8 cellular contexts compared by ENCODE assay signal in the genomic region with DNA sequence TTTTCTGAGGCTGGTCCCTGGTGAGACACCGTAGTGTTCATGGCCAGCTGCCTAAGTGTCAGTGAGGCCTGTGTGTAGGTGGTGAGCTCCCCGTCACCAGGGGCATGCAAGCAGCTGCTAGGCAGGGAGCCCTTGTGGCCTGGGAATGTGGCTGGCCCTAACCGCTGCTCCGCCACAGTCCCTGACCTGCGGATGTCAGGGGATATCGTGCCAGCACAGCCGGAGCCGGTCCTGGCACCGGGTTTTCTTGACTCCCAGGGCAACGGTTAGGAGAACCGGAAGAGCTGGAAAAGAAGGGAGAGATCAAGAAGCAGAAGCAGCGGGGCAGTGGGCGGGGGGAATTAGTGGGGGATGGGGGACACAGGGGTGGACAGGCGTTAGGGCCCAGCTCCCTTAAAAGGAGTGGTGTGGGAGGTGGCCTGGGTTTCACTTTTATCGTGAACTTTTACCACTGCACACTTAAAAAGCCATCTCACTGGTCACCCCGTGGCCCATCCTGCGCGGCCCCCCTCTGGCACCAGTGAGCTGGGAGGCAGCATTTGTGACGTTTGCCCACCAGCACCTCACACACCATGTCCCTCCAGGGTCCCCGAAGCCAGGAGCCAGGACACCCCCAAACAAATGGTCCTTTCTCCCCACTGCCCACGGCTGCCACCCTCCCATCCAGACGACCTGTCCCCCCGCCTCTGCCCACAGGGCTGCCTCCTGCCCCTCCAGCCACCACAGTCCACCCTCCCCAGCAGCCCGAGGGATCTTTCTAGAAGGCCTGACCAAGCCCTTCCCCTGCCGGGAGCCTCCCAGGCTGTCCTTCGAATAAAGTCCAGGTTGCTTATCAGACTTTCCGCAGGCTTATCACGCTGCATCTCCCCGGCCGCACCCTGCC. TPM values are rescaled to one million over a fixed set of nuclear protein-coding genes. Genes with fewer than 3 reads are reported as not detected.
DNase-seq lines count a peak whose midpoint lies in the region; ATAC-seq and TF ChIP-seq lines count a peak whose summit lies in the region.

No MANE protein-coding gene starts in this region.

- no peak for ATAC-seq in activated naive CD4-positive, alpha-beta T cell treated with anti-CD3 and anti-CD28 coated beads, Interleukin-2, amount 50 U/mL, for 72 hours
- no peak for ATAC-seq in GM21528 (IDR thresholded peaks at IDR 0.05; ENCODE audit: low FRiP score, unreplicated experiment)

- H4K20me1 ChIP-seq in osteoblast (ENCODE audit: insufficient read depth, low read length), result peaks cover 20% of the 10 kb centered on the region

- H3K4me2 ChIP-seq in osteoblast (ENCODE audit: insufficient read depth, low read length), result peak overlapping the region; percentile 81

- H3K27ac ChIP-seq in Peyer's patch, result peak overlapping the region; percentile 70 to 99 (median 86)
- H3K27ac ChIP-seq in osteoblast (ENCODE audit: low read depth, low read length), result peak overlapping the region; percentile 48

- DNase-seq in Calu3 (peak; percentile 69), Peyer's patch (peak in 2 of 3 donors; percentile 85 to 87), fibroblast of gingiva (ENCODE audit: low read depth) (peak; percentile 75), osteoblast (ENCODE audit: insufficient read length, low spot score, missing footprints) (peak; percentile 99), GDM1 (lab: John Stamatoyannopoulos, UW) (no peak)
- DNase-seq in activated naive CD4-positive, alpha-beta T cell treated with anti-CD3 and anti-CD28 coated beads, Interleukin-2, amount 50 U/mL, for 72 hours (ENCODE audit: low spot score in 2 of 2), result no peak
- no peak for DNase-seq in activated CD4-positive, alpha-beta T cell treated with anti-CD3 and anti-CD28 coated beads, Interleukin-2, amount 50 U/mL, for 1 hour

- CTCF ChIA-PET in Calu3 (lab: Charles Lee), result interaction anchor here (0.7 to 1.9 kb wide), 4 partner anchors 13 to 29 kb away, joined by 3 to 11 read pairs (median 3); no protein-coding TSS in a partner anchor

- no TSS peak for BruUV-seq in Calu3 (replicated peaks; lab: Mats Ljungman, UMichigan)

- no peaks in the 10 kb centered on the region for H3K9me3 Mint-ChIP-seq in Calu3 (ENCODE audit: low read depth, unreplicated experiment)
- no peaks in the 10 kb centered on the region for H3K9me3 Mint-ChIP-seq in activated naive CD4-positive, alpha-beta T cell treated with anti-CD3 and anti-CD28 coated beads, Interleukin-2, amount 50 U/mL, for 72 hours

- H3K9me3 ChIP-seq in Peyer's patch (no peaks in the 10 kb centered on the region), osteoblast (ENCODE audit: low read depth, low read length) (no peaks in the 10 kb centered on the region)

- no peak for TF ChIP-seq CTCF in Calu3 (IDR thresholded peaks at IDR 0.05; ENCODE audit: unreplicated experiment)
- no peak for TF ChIP-seq CTCF in Peyer's patch (IDR thresholded peaks at IDR 0.05)
- no peak for TF ChIP-seq CTCF in osteoblast (IDR thresholded peaks at IDR 0.05; ENCODE audit: extremely low read depth, low read depth, low read length)

- TF ChIP-seq POLR2A in Peyer's patch (IDR thresholded peaks at IDR 0.05), result peak; percentile 57 to 68

- intact Hi-C loops in Calu3 (cut with micrococcal nuclease; ENCODE audit: unreplicated experiment), result no loop called here

- peak overlapping the region; percentile 7 for H3K27ac Mint-ChIP-seq in Calu3 (ENCODE audit: unreplicated experiment)
- H3K27ac Mint-ChIP-seq in activated naive CD4-positive, alpha-beta T cell treated with anti-CD3 and anti-CD28 coated beads, Interleukin-2, amount 50 U/mL, for 72 hours, result peak overlapping the region in 1 of 2 donors; percentile 54

- peak overlapping the region; percentile 38 for H2AFZ ChIP-seq in osteoblast (ENCODE audit: low read length)

- peak overlapping the region; percentile 0 for H3K4me3 Mint-ChIP-seq in Calu3 (ENCODE audit: low read depth, unreplicated experiment)

- H3K4me1 Mint-ChIP-seq in Calu3 (ENCODE audit: low read depth, unreplicated experiment), result peaks cover 47% of the 10 kb centered on the region

- H3K4me1 ChIP-seq in Peyer's patch (peaks cover 11 to 77% (median 23%) of the 10 kb centered on the region in 4 donors), osteoblast (ENCODE audit: insufficient read depth, low read length) (peaks cover 37% of the 10 kb centered on the region)

- no peaks in the 10 kb centered on the region for H3K27me3 Mint-ChIP-seq in Calu3 (ENCODE audit: unreplicated experiment)

- peaks cover 28% of the 10 kb centered on the region for H3K79me2 ChIP-seq in osteoblast (ENCODE audit: insufficient read depth, low read length)

- no peaks in the 10 kb centered on the region for H3K36me3 ChIP-seq in Peyer's patch
- no peaks in the 10 kb centered on the region for H3K36me3 ChIP-seq in osteoblast (ENCODE audit: insufficient read depth, low read length)

- H3K36me3 Mint-ChIP-seq in Calu3 (ENCODE audit: insufficient read depth, unreplicated experiment), result peaks cover 67% of the 10 kb centered on the region
- H3K36me3 Mint-ChIP-seq in activated naive CD4-positive, alpha-beta T cell treated with anti-CD3 and anti-CD28 coated beads, Interleukin-2, amount 50 U/mL, for 72 hours, result no peaks in the 10 kb centered on the region

- H3K27me3 ChIP-seq in Peyer's patch (no peaks in the 10 kb centered on the region), osteoblast (ENCODE audit: insufficient read depth, low read length) (peaks cover 6% of the 10 kb centered on the region)

- H3K4me3 ChIP-seq in Peyer's patch, result peak overlapping the region in 2 of 4 donors; percentile 56 to 87
- peak overlapping the region; percentile 40 for H3K4me3 ChIP-seq in osteoblast (ENCODE audit: insufficient read depth, low read length)

RNA-seq across cellular contexts. Expression of gene MICALL2, which starts 1.7 kb away (rescaled TPM):
- total RNA-seq in Calu3 (2022) (162 and 176 TPM in 2 replicates), Peyer's patch (100 to 1,000 TPM; 111 to 272 (median 209) TPM), osteoblast (30.4 and 36.5 TPM in 2 replicates)
- total RNA-seq in activated naive CD4-positive, alpha-beta T cell treated with anti-CD3 and anti-CD28 coated beads, Interleukin-2, amount 50 U/mL, for 72 hours, result 1 to 10 TPM; 1.4 to 9.1 TPM

RNA-seq across cellular contexts. Expression of gene INTS1, which starts 43.2 kb away (rescaled TPM):
- total RNA-seq in Calu3 (2022), result 177 and 192 TPM in 2 replicates
- 100 to 1,000 TPM in 2 of 4 donors, 10 to 100 TPM in 2; 84.4 to 192 (median 108) TPM for total RNA-seq in Peyer's patch
- total RNA-seq in osteoblast, result 53.0 and 66.2 TPM in 2 replicates
- total RNA-seq in activated naive CD4-positive, alpha-beta T cell treated with anti-CD3 and anti-CD28 coated beads, Interleukin-2, amount 50 U/mL, for 72 hours, result 10 to 100 TPM; 84.6 to 85.0 TPM

Comparison
In these comparisons a context has a peak if more than half of its experiments do, and no peak if none do; other contexts are left out.
1. DNase-seq: peak in Calu3 (single experiment), Peyer's patch (2 of 3), fibroblast of gingiva (single experiment) and osteoblast (single experiment); none in activated naive CD4-positive, alpha-beta T cell treated with anti-CD3 and anti-CD28 coated beads, Interleukin-2, amount 50 U/mL, for 72 hours (0 of 2), activated CD4-positive, alpha-beta T cell treated with anti-CD3 and anti-CD28 coated beads, Interleukin-2, amount 50 U/mL, for 1 hour (single experiment) and GDM1 (single experiment).